Comparison of ENCODE assay signal across 16 cellular contexts in the genomic region with DNA sequence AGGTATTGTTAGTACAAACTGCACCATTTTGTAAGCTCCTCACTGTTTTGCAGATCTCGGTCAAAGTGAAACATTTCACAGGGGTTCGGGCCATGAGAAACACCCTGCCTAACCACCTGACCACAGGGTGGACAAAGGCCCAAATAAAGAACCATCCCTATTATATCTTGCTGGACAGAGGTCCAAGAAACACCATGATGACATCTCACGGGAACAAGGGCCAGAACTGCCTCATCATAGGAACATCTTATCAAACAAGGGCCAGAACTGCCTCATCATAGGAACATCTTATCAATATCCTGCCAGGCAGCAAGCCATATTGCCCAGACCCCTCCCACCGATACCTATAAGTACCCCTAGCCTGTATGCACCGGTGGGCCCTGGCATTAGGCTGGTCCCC.
"Had no signal": no experiment of that assay in that cellular context is flagged by ENCODE, and none has a peak within 500 bp of the region (broad histone marks: within the 10 kb centered on the region; RNA-seq: fewer than 3 reads in every experiment).

No MANE protein-coding gene starts in this region.

- H3K4me3 ChIP-seq: coronary artery, lung, pancreas, prostate gland, right atrium auricular region, sigmoid colon, vagina had no signal

- H3K27me3 ChIP-seq: neutrophil, pancreas, right atrium auricular region, sigmoid colon, vagina had no signal

- ATAC-seq: effector memory CD8-positive, alpha-beta T cell; natural killer cell; pancreas; stimulated activated memory B cell treated with anti-CD40 and anti-IgM and Interleukin-4, amounts not matched to agents 10 μg/mL and 1 μg/mL and 100 μg/mL, for 72 hours; stimulated activated naive CD8-positive, alpha-beta T cell treated with anti-CD3 and anti-CD28 coated beads, Interleukin-15, Interleukin-2, amounts not matched to agents 100 U/mL and 50 U/mL, for 24 hours had no signal

- H3K27ac ChIP-seq: coronary artery, neutrophil, pancreas, prostate gland, sigmoid colon, vagina had no signal

- H3K9me3 ChIP-seq: neutrophil, pancreas, prostate gland, right atrium auricular region, sigmoid colon, vagina had no signal

- H3K4me1 ChIP-seq: pancreas, prostate gland, vagina had no signal

- DNase-seq: dermis blood vessel endothelial cell; effector memory CD8-positive, alpha-beta T cell; kidney; natural killer cell; pancreas; sigmoid colon; stimulated activated CD4-positive, alpha-beta T cell treated with anti-CD3 and anti-CD28 coated beads, Interleukin-4, amount 100 ng/mL, for 4 hours; stimulated activated naive CD8-positive, alpha-beta T cell treated with anti-CD3 and anti-CD28 coated beads, Interleukin-15, Interleukin-2, amounts not matched to agents 100 U/mL and 50 U/mL, for 24 hours; trophoblast cell had no signal

- H3K36me3 ChIP-seq: neutrophil, pancreas, prostate gland, right atrium auricular region, sigmoid colon, vagina had no signal
